In the genomic region with DNA sequence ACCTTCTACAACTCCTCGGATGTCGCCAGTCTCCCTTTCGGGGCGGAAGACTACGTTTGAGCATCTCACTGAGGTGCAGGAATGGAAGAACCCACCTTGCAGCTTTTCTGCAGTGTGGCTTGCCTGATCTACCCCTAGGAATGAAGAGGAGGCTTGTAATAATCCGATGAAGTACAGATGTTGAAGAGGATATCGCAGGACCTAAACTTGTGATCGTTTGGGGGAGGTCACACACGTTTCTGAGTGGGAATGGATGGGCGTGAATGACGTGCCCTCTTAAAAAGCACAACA, we compare ENCODE assay signal across 8 cellular contexts. TPM values are rescaled to one million over a fixed set of nuclear protein-coding genes. Genes with fewer than 3 reads are reported as not detected.
DNase-seq lines count a peak whose midpoint lies in the region; ATAC-seq and TF ChIP-seq lines count a peak whose summit lies in the region.

No MANE protein-coding gene starts in this region.

- H3K4me2 ChIP-seq in GM23248 (ENCODE audit: unreplicated experiment): peak overlapping the region; percentile 99

- H3K9me3 Mint-ChIP-seq in T-cell: no peaks in the 10 kb centered on the region

- peak overlapping the region; percentile 86 for H3K9ac ChIP-seq in GM23248

- no peak for TF ChIP-seq CTCF in esophagus squamous epithelium (IDR thresholded peaks at IDR 0.05)
- no peak for TF ChIP-seq CTCF in retinal pigment epithelial cell (conservative IDR thresholded peaks at IDR 0.05; ENCODE audit: low read depth, low read length)

- H2AFZ ChIP-seq in GM23248: peak overlapping the region; percentile 89

- DNase-seq in Ammon's horn (ENCODE audit: low spot score) (peak; percentile 24), GM23248 (no peak), T-cell (peak in 17 of 34 experiments; percentile 3 to 39 (median 21)), esophagus squamous epithelium (lab: John Stamatoyannopoulos, UW) (no peak), retinal pigment epithelial cell (ENCODE audit: low read depth) (no peak), NCI-H2029 treated with DMSO at 0.1 percent for 48 hours (lab: John Stamatoyannopoulos, UW) (no peak)

- H3K9me3 ChIP-seq in GM23248 (ENCODE audit: low read depth) (no peaks in the 10 kb centered on the region), esophagus squamous epithelium (no peaks in the 10 kb centered on the region)

- H3K79me2 ChIP-seq in GM23248 (ENCODE audit: insufficient read depth): peaks cover 71% of the 10 kb centered on the region

- H3K4me3 ChIP-seq in GM23248: peak overlapping the region; percentile 95
- peak overlapping the region; percentile 72 to 93 (median 84) for H3K4me3 ChIP-seq in esophagus squamous epithelium
- peak overlapping the region; percentile 69 for H3K4me3 ChIP-seq in retinal pigment epithelial cell (ENCODE audit: low read length)

- H3K4me1 Mint-ChIP-seq in T-cell: peaks cover 60 to 80% (median 69%) of the 10 kb centered on the region in 3 donors

- no peaks in the 10 kb centered on the region for H3K9me2 ChIP-seq in GM23248 (ENCODE audit: insufficient read depth)

- no peak for TF ChIP-seq POLR2A in esophagus squamous epithelium (IDR thresholded peaks at IDR 0.05)

- H4K20me1 ChIP-seq in GM23248 (ENCODE audit: insufficient read depth): peaks cover 10% of the 10 kb centered on the region; the same call in 1 of the 2 replicates

- intact Hi-C loops in esophagus squamous epithelium (cut with DNase I): no loop called here

- H3K27ac Mint-ChIP-seq in T-cell: peak overlapping the region; percentile 67 to 93

- POLR2A ChIA-PET in T-cell (lab: Charles Lee): interaction anchor here in 1 of 2 donors (0.6 to 0.9 kb wide), 2 partner anchors 562 to 563 kb away, joined by 3 read pairs; a partner anchor contains a TSS

- H3K27me3 Mint-ChIP-seq in T-cell: no peaks in the 10 kb centered on the region

- H3K36me3 ChIP-seq in GM23248 (ENCODE audit: low read depth): no peaks in the 10 kb centered on the region
- H3K36me3 ChIP-seq in esophagus squamous epithelium: no peaks in the 10 kb centered on the region

- CTCF ChIA-PET in T-cell (lab: Charles Lee): interaction anchor here (1.0 kb wide), 2 partner anchors 9 kb away, joined by 3 to 4 read pairs; no protein-coding TSS in a partner anchor

- in situ Hi-C loops in GM23248 (cut with MboI): no loop called here

- H3K27me3 ChIP-seq in GM23248 (replicated peaks; ENCODE audit: insufficient read depth): no peaks in the 10 kb centered on the region
- no peaks in the 10 kb centered on the region for H3K27me3 ChIP-seq in esophagus squamous epithelium

- ATAC-seq in T-cell (replicated peaks in 1 of 4) (peak; percentile 17 to 38 (median 22)), HG02571 (IDR thresholded peaks at IDR 0.05; ENCODE audit: unreplicated experiment) (no peak), HG03439 (IDR thresholded peaks at IDR 0.05; ENCODE audit: unreplicated experiment) (no peak)

- peak overlapping the region; percentile 83 to 97 (median 92) for H3K4me3 Mint-ChIP-seq in T-cell

- peaks cover 3% of the 10 kb centered on the region for H3K36me3 Mint-ChIP-seq in T-cell

- WGBS in GM23248 (ENCODE audit: low coverage in 1 of 2, low lambda C conversion rate in 2 of 2, missing lambda C conversion rate in 2 of 2), 2 experiments: 1% methylated on average over 11 of the region's 11 CpGs
- 0% methylated on average over 5 to 11 of the region's 11 CpGs for WGBS in esophagus squamous epithelium, 2 donors

- H3K27ac ChIP-seq in GM23248 (peak overlapping the region; percentile 77), esophagus squamous epithelium (peak overlapping the region; percentile 97 to 99 (median 98))

- H3F3A ChIP-seq in GM23248 (ENCODE audit: insufficient read depth): peaks cover 13% of the 10 kb centered on the region

- H3K4me1 ChIP-seq in GM23248 (ENCODE audit: insufficient read depth) (peaks cover 44% of the 10 kb centered on the region), esophagus squamous epithelium (peaks cover 14 to 81% (median 26%) of the 10 kb centered on the region in 3 donors)

RNA-seq across cellular contexts. Expression of a gene that starts 0.5 kb away (rescaled TPM):
- 44.9 and 48.1 TPM in 2 replicates for total RNA-seq in GM23248 (2014; rRNA removed; shearing (Covaris generic))
- polyA plus RNA-seq in GM23248 (2016; fragmentation: Nextera tagmentation; extraction: Ambion mirVana): 21.1 and 22.8 TPM in 2 replicates
- 10 to 100 TPM; 43.3 to 64.4 (median 51.4) TPM for total RNA-seq in T-cell
- total RNA-seq in esophagus squamous epithelium: 10 to 100 TPM; 18.1 to 37.4 (median 26.3) TPM

Comparison
In these comparisons a context has a peak if more than half of its experiments do, and no peak if none do; other contexts are left out.
1. ATAC-seq: peak in T-cell (4 of 4); none in HG02571 (single experiment) and HG03439 (single experiment).
2. Peak in every context shown above with its lines, with median percentiles within 50 percentile points of each other: H3K4me3 ChIP-seq.